ENCODE assay signal across 10 cellular contexts in the genomic region with DNA sequence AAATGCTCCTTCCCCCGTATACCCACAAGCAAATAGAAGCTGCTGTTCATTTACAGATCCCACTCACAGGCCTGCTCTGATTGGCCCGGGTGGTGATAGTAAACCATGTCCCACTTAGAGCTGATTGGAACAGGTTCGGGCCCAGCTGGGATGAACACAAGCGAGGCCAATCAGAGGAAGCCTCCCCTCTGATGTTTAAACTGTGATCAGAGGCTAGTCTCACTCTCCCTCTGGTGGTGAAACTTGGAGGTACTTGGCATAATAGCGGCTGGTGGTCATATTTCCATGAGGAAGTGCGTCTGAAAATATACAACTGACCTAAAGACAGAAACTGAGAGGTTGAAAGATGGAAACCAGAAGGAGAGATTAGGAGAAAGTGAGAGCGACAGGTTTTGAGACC. TPM values are rescaled to one million over a fixed set of nuclear protein-coding genes. Genes with fewer than 3 reads are reported as not detected.
A peak's percentile ranks its signal among the peaks of the same experiment; 100 is the strongest.
DNase-seq lines count a peak whose midpoint lies in the region; ATAC-seq, FAIRE-seq and TF ChIP-seq lines count a peak whose summit lies in the region.
"Had no signal": no experiment of that assay in that cellular context is flagged by ENCODE, and none has a peak within 500 bp of the region (broad histone marks: within the 10 kb centered on the region; RNA-seq: fewer than 3 reads in every experiment).

No MANE protein-coding gene starts in this region.

- peak; percentile 94 for ATAC-seq in GM19452 (IDR thresholded peaks at IDR 0.05; ENCODE audit: unreplicated experiment)
- ATAC-seq in HG03432 (IDR thresholded peaks at IDR 0.05; ENCODE audit: unreplicated experiment) = peak; percentile 94

- H3K4me2 ChIP-seq in endothelial cell of umbilical vein (ENCODE audit: insufficient read depth, low read length) = no peak overlapping the region

- H3K4me1 ChIP-seq in SJCRH30 (no peaks in the 10 kb centered on the region), endothelial cell of umbilical vein (ENCODE audit: control insufficient read depth, extremely low read depth, insufficient read depth, low read length) (no peaks in the 10 kb centered on the region), spleen (no peaks in the 10 kb centered on the region)

- H3K9ac ChIP-seq in endothelial cell of umbilical vein (replicated peaks; ENCODE audit: extremely low read depth, insufficient read depth, low read length) = no peak overlapping the region

- H4K20me1 ChIP-seq in endothelial cell of umbilical vein (replicated peaks; ENCODE audit: control insufficient read depth, extremely low read depth, insufficient read depth, low read length) = no peaks in the 10 kb centered on the region

- peak; percentile 18 for DNase-seq in DMS 273 (lab: John Stamatoyannopoulos, UW; ENCODE audit: unreplicated experiment)
- DNase-seq in DMS 273 treated with DMSO at 0.1 percent for 48 hours (lab: John Stamatoyannopoulos, UW) = no peak
- peak; percentile 30 to 61 for DNase-seq in SJCRH30
- DNase-seq in endothelial cell of umbilical vein (ENCODE audit: low read depth, low spot score) = peak; percentile 25
- DNase-seq in spleen = no peak
- no peak for DNase-seq in inferior parietal cortex (ENCODE audit: extremely low spot score)

- FAIRE-seq in endothelial cell of umbilical vein (lab: Jason Lieb, UNC) = no peak
- FAIRE-seq: A204.1 had no signal

- POLR2A ChIA-PET in endothelial cell of umbilical vein (lab: Charles Lee) = no interaction called here

- H3K36me3 ChIP-seq in SJCRH30 (no peaks in the 10 kb centered on the region), endothelial cell of umbilical vein (ENCODE audit: control insufficient read depth in 2 of 2, extremely low read depth in 1 of 2, insufficient read depth in 2 of 2, low read length in 2 of 2) (no peaks in the 10 kb centered on the region), spleen (no peaks in the 10 kb centered on the region)

- H3K4me3 ChIP-seq in SJCRH30 (no peak overlapping the region), endothelial cell of umbilical vein (replicated peaks in 1 of 3; ENCODE audit: insufficient read depth in 1 of 3, low read depth in 1 of 3, low read length in 3 of 3) (no peak overlapping the region), spleen (no peak overlapping the region)
- H3K4me3 ChIP-seq: skin epidermis had no signal

- H3K9me1 ChIP-seq in endothelial cell of umbilical vein (replicated peaks; ENCODE audit: control insufficient read depth, extremely low read depth, insufficient read depth, low read length) = no peaks in the 10 kb centered on the region

- CTCF ChIA-PET in endothelial cell of umbilical vein (lab: Charles Lee) = interaction anchor here (0.6 to 1.8 kb wide), 5 partner anchors 8 to 158 kb away, joined by 3 to 20 read pairs (median 3); no protein-coding TSS in a partner anchor

- dilution Hi-C loops in endothelial cell of umbilical vein (cut with MboI; ENCODE audit: extremely low pct_ligation_motif_present, low sequenced_read_pairs) = no loop called here

- no peak overlapping the region for H2AFZ ChIP-seq in endothelial cell of umbilical vein (ENCODE audit: low read depth, low read length)

- H3K27me3 ChIP-seq in SJCRH30 (no peaks in the 10 kb centered on the region), endothelial cell of umbilical vein (ENCODE audit: control insufficient read depth in 2 of 2, insufficient read depth in 2 of 2, low read length in 2 of 2) (peaks cover 2 to 6% of the 10 kb centered on the region in 2 experiments), spleen (replicated peaks in 1 of 7) (no peaks in the 10 kb centered on the region)

- intact Hi-C loops in endothelial cell of umbilical vein (cut with micrococcal nuclease) (loop anchor here (1.0 kb wide), 2 partner anchors 53 to 103 kb away; no protein-coding TSS in a partner anchor), spleen (cut with DNase I; ENCODE audit: low total_unique reads) (loop anchor here (10.0 kb wide), 1 partner anchor 99 kb away; no protein-coding TSS in a partner anchor)

- H3K9me3 ChIP-seq in SJCRH30 (replicated peaks) = no peaks in the 10 kb centered on the region
- H3K9me3 ChIP-seq in endothelial cell of umbilical vein (replicated peaks; ENCODE audit: control insufficient read depth, insufficient read depth, low read length) = no peaks in the 10 kb centered on the region
- H3K9me3 ChIP-seq in spleen = no peaks in the 10 kb centered on the region

- peak; percentile 37 to 45 for TF ChIP-seq CTCF in endothelial cell of umbilical vein (IDR thresholded peaks at IDR 0.05; ENCODE audit: extremely low read depth in 1 of 2, insufficient read depth in 1 of 2, low read depth in 1 of 2, low read length in 2 of 2)
- peak in 10 of 11 experiments; percentile 13 to 61 (median 47) for TF ChIP-seq CTCF in spleen (IDR thresholded peaks at IDR 0.05 in 8 of 11, conservative IDR thresholded peaks at IDR 0.05 in 3 of 11)

- no TSS peak for BruUV-seq in endothelial cell of umbilical vein (replicated peaks; lab: Mats Ljungman, UMichigan)

- no peaks in the 10 kb centered on the region for H3K79me2 ChIP-seq in endothelial cell of umbilical vein (ENCODE audit: control insufficient read depth, insufficient read depth, low read length)

- WGBS in spleen, 5 donors = 68 to 91% (median 81%) methylated on average over 7 of the region's 7 CpGs

- no peak overlapping the region for H3K27ac ChIP-seq in SJCRH30
- H3K27ac ChIP-seq in endothelial cell of umbilical vein (ENCODE audit: insufficient read depth, low read depth, low read length) = no peak overlapping the region
- no peak overlapping the region for H3K27ac ChIP-seq in spleen
- H3K27ac ChIP-seq: skin epidermis had no signal

- TF ChIP-seq POLR2A in endothelial cell of umbilical vein (IDR thresholded peaks at IDR 0.05; ENCODE audit: low read depth, low read length) = no peak
- no peak for TF ChIP-seq POLR2A in spleen (IDR thresholded peaks at IDR 0.05)

TF ChIP-seq in endothelial cell of umbilical vein, 7 proteins besides CTCF, POLR2A, EP300 and RAD21:
- TF ChIP-seq EZH2 (IDR thresholded peaks at IDR 0.05; ENCODE audit: borderline replicate concordance, low read depth, low read length, severe bottlenecking) (no peak), GATA2 (IDR thresholded peaks at IDR 0.05; ENCODE audit: insufficient read depth, insufficient read length, low read depth, low read length) (no peak), JUN (IDR thresholded peaks at IDR 0.05; ENCODE audit: borderline replicate concordance, insufficient read depth, insufficient read length, low read depth) (no peak), POLR2AphosphoS5 (IDR thresholded peaks at IDR 0.05; ENCODE audit: insufficient read depth, low read depth, low read length) (no peak), FOS (IDR thresholded peaks at IDR 0.05; ENCODE audit: borderline replicate concordance, insufficient read depth, low read length) (no peak), MYC (IDR thresholded peaks at IDR 0.05; ENCODE audit: low read depth, low read length) (no peak)
- TF ChIP-seq, protein P1, sequence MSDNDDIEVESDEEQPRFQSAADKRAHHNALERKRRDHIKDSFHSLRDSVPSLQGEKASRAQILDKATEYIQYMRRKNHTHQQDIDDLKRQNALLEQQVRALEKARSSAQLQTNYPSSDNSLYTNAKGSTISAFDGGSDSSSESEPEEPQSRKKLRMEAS (IDR thresholded peaks at IDR 0.05; ENCODE audit: insufficient read depth, insufficient read length) = no peak

RNA-seq across cellular contexts. Expression of gene TRPC3, which starts 51.5 kb away (rescaled TPM):
- total RNA-seq in SJCRH30 (2014; rRNA removed; shearing (Covaris generic)) = 0.46 and 0.89 TPM in 2 replicates
- total RNA-seq in endothelial cell of umbilical vein (not detected in 2 replicates), spleen (under 1 TPM; 0.18 to 0.83 (median 0.40) TPM)
- polyA plus RNA-seq in endothelial cell of umbilical vein (not detected in 2 replicates), spleen (under 1 TPM; 0.04 to 0.11 (median 0.06) TPM)
- polyA plus RNA-seq in endothelial cell of umbilical vein (2011; cell fraction: cytosol; rRNA removed) = 0.03 TPM in 1 of 2 replicates, not detected in the other
- polyA plus RNA-seq in endothelial cell of umbilical vein (2011; cell fraction: nucleus; rRNA removed) = 0.04 and 0.12 TPM in 2 replicates
- polyA plus RNA-seq in endothelial cell of umbilical vein (2012) = not detected in 2 replicates
- polyA minus RNA-seq in endothelial cell of umbilical vein = not detected in 2 replicates
- polyA minus RNA-seq in endothelial cell of umbilical vein (2011; cell fraction: cytosol; rRNA and poly(A)+ RNA removed) = not detected
- polyA minus RNA-seq in endothelial cell of umbilical vein (2011; cell fraction: nucleus; rRNA and poly(A)+ RNA removed) = not detected in 2 replicates

Comparison
In these comparisons a context has a peak if more than half of its experiments do, and no peak if none do; other contexts are left out.
1. DNase-seq: peak in DMS 273 (single experiment), SJCRH30 (2 of 2) and endothelial cell of umbilical vein (single experiment); none in DMS 273 treated with DMSO at 0.1 percent for 48 hours (single experiment), spleen (single experiment) and inferior parietal cortex (single experiment).